12 cellular contexts compared by ENCODE assay signal in the genomic region with DNA sequence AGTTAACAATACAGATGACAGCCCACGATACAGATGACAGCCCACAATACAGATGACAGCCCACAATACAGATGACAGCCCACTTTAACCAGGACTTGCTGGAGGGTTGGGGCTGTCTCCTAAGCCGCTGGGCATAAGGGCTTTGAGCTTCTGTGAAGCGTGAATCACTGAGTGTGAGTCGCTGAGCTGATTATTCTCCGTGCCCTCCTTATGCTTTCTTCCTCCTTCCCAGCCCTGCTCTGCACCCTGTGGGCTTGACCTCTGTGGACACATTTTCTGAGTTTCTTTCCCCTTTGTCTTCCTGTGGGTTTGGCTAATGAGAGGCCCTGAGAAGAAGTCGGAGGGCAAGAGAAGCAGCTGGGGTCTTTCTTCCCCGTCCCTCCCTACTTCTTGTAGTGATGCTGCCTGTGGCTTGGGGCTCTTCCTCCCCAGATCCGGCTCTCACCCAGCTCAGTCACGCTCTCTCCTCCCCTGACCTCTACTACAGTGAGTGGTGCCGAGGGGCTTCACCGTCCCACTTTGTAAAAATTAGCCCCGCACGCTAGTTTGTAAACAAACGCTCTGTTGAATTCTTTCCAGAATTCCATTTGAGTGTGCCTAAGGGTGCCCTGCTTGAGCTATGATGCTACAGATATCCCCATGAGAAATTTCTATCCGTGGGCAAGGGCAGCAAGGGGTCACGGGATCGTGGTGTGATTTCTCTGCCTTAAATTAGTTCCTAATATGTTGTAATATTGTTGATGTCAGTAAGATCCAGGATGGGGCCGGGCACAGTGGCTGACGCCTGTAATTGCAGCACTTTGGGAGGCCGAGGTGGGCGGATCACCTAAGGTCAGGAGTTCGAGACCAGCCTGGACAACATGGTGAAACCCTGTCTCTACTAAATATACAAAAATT. TPM values are rescaled to one million over a fixed set of nuclear protein-coding genes. Genes with fewer than 3 reads are reported as not detected.
DNase-seq lines count a peak whose midpoint lies in the region; ATAC-seq, FAIRE-seq and TF ChIP-seq lines count a peak whose summit lies in the region.
"Had no signal": no experiment of that assay in that cellular context is flagged by ENCODE, and none has a peak within 500 bp of the region (broad histone marks: within the 10 kb centered on the region; RNA-seq: fewer than 3 reads in every experiment).

No MANE protein-coding gene starts in this region.

- no peaks in the 10 kb centered on the region for H3K9me3 ChIP-seq in HEK293 (ENCODE audit: control insufficient read depth, insufficient read depth, low read depth, low read length)
- H3K9me3 ChIP-seq: breast epithelium had no signal

- no peaks in the 10 kb centered on the region for H3K27me3 ChIP-seq in bronchial epithelial cell (ENCODE audit: control insufficient read depth, insufficient read depth, low read length)
- H3K27me3 ChIP-seq: breast epithelium had no signal

- H3K4me3 ChIP-seq in HEK293 (ENCODE audit: low read depth, low read length) (no peak overlapping the region), bronchial epithelial cell (ENCODE audit: low read depth, low read length) (no peak overlapping the region)
- H3K4me3 ChIP-seq: breast epithelium had no signal

- POLR2A ChIA-PET in HEK293 (lab: Yijun Ruan, JAX): no interaction called here

- no peaks in the 10 kb centered on the region for H3K36me3 ChIP-seq in HEK293 (ENCODE audit: control insufficient read depth in 2 of 2, insufficient read depth in 1 of 2, low read length in 2 of 2)
- no peaks in the 10 kb centered on the region for H3K36me3 ChIP-seq in bronchial epithelial cell (ENCODE audit: control insufficient read depth, insufficient read depth, low read length)
- H3K36me3 ChIP-seq: breast epithelium had no signal

- no peak overlapping the region for H3K4me3 Mint-ChIP-seq in natural killer cell

- peaks cover 6% of the 10 kb centered on the region in 2 donors for H3K4me1 Mint-ChIP-seq in natural killer cell

- peaks cover 13 to 26% of the 10 kb centered on the region in 2 donors for H3K27me3 Mint-ChIP-seq in natural killer cell (ENCODE audit: low read depth in 2 of 2)

- H3K9me3 Mint-ChIP-seq in natural killer cell: no peaks in the 10 kb centered on the region

- peak overlapping the region in 1 of 2 donors; percentile 72 for H3K27ac Mint-ChIP-seq in natural killer cell

- CTCF ChIA-PET in HEK293 (lab: Yijun Ruan, JAX): interaction anchor here (0.5 to 1.0 kb wide), 3 partner anchors 9 to 1107 kb away, joined by 3 to 4 read pairs (median 4); no protein-coding TSS in a partner anchor

- no peaks in the 10 kb centered on the region for H3K36me3 Mint-ChIP-seq in natural killer cell

- intact Hi-C loops in natural killer cell (cut with micrococcal nuclease): no loop called here

- peak in 2 of 3 donors; percentile 30 to 42 for ATAC-seq in natural killer cell
- no peak for ATAC-seq in GM21723 (IDR thresholded peaks at IDR 0.05; ENCODE audit: unreplicated experiment)
- ATAC-seq in GM19324 (IDR thresholded peaks at IDR 0.05; ENCODE audit: low FRiP score, unreplicated experiment): no peak
- no peak for ATAC-seq in GM18907 (IDR thresholded peaks at IDR 0.05; ENCODE audit: unreplicated experiment)

- H3K4me1 ChIP-seq in HEK293 (ENCODE audit: control insufficient read depth, insufficient read depth, low read length): no peaks in the 10 kb centered on the region
- H3K4me1 ChIP-seq: breast epithelium had no signal

- DNase-seq in AG08395 (ENCODE audit: low spot score) (peak; percentile 42), bronchial epithelial cell (ENCODE audit: low read depth) (peak; percentile 15), natural killer cell (no peak)
- DNase-seq in activated CD8-positive, alpha-beta memory T cell treated with anti-CD3 and anti-CD28 coated beads for 24 hours: no peak
- DNase-seq: activated T-cell treated with anti-CD3 and anti-CD28 coated beads, Interleukin-2, amount 50 U/mL, for 48 hours; NCI-H1930 had no signal

- no peak for FAIRE-seq in bronchial epithelial cell (lab: Jason Lieb, UNC)

- no peak overlapping the region for H3K27ac ChIP-seq in HEK293 (ENCODE audit: extremely low read depth, low read depth, low read length)
- H3K27ac ChIP-seq: breast epithelium, HL-60 had no signal

- TF ChIP-seq CTCF in HEK293 (tag by site-specific recombination; IDR thresholded peaks at IDR 0.05) (no peak), bronchial epithelial cell (IDR thresholded peaks at IDR 0.05; ENCODE audit: insufficient read depth, low read length, severe bottlenecking) (no peak), natural killer cell (IDR thresholded peaks at IDR 0.05) (no peak)

TF ChIP-seq in HEK293, 187 proteins besides CTCF, POLR2A, EP300 and RAD21:
- TF ChIP-seq SETDB1 (IDR thresholded peaks at IDR 0.05; ENCODE audit: insufficient read length, low read length) (no peak), EGR2 (tag by site-specific recombination; IDR thresholded peaks at IDR 0.05; ENCODE audit: low read depth) (peak; percentile 36; the same call in 1 of the 2 replicates)

RNA-seq across cellular contexts. Expression of gene SOD1, which starts 46.4 kb away (rescaled TPM):
- total RNA-seq in bronchial epithelial cell: 116 and 154 TPM in 2 replicates
- total RNA-seq in natural killer cell: 10 to 100 TPM; 57.9 to 75.7 (median 64.8) TPM

Comparison
In these comparisons a context has a peak if more than half of its experiments do, and no peak if none do; other contexts are left out.
1. DNase-seq: peak in AG08395 (single experiment) and bronchial epithelial cell (single experiment); none in natural killer cell (single experiment) and activated CD8-positive, alpha-beta memory T cell treated with anti-CD3 and anti-CD28 coated beads for 24 hours (single experiment).
2. ATAC-seq: peak in natural killer cell (2 of 3); none in GM21723 (single experiment), GM19324 (single experiment) and GM18907 (single experiment).